In genomic region chr1:202304370-202304769, GRCh38 we compare ENCODE assay signal across 29 cellular contexts. TPM values are rescaled to one million over a fixed set of nuclear protein-coding genes. Genes with fewer than 3 reads are reported as not detected.
DNase-seq lines count a peak whose midpoint lies in the region; ATAC-seq, FAIRE-seq and TF ChIP-seq lines count a peak whose summit lies in the region.
"Had no signal": no experiment of that assay in that cellular context is flagged by ENCODE, and none has a peak within 500 bp of the region (broad histone marks: within the 10 kb centered on the region; RNA-seq: fewer than 3 reads in every experiment).

No MANE protein-coding gene starts in this region.

- TF ChIP-seq EP300 in HepG2 (IDR thresholded peaks at IDR 0.05; ENCODE audit: low read depth in 2 of 2, low read length in 2 of 2) (no peak), HepG2 (CRISPR knock-in tag; IDR thresholded peaks at IDR 0.05; ENCODE audit: borderline replicate concordance) (no peak)

- no peak for TF ChIP-seq CTCF in HepG2 (CRISPR knock-in tag; IDR thresholded peaks at IDR 0.05)
- no peak for TF ChIP-seq CTCF in right lobe of liver (IDR thresholded peaks at IDR 0.05)

- TF ChIP-seq RAD21 in HepG2 (CRISPR knock-in tag; IDR thresholded peaks at IDR 0.05) = no peak

- H3K4me2 ChIP-seq in HepG2 (ENCODE audit: low read depth, low read length) = no peak overlapping the region

- H4K20me1 ChIP-seq in HepG2 (ENCODE audit: insufficient read depth, low read length) = no peaks in the 10 kb centered on the region

- BruUV-seq in HepG2 (replicated peaks; lab: Mats Ljungman, UMichigan) = no TSS peak

- TF ChIP-seq POLR2A in HepG2 (IDR thresholded peaks at IDR 0.05; ENCODE audit: insufficient read depth in 1 of 2, low read depth in 2 of 2, low read length in 2 of 2) (no peak), right lobe of liver (IDR thresholded peaks at IDR 0.05) (no peak), GM12892 (IDR thresholded peaks at IDR 0.05; ENCODE audit: low read depth, low read length) (no peak)

- in situ Hi-C loops in HepG2 (cut with HindIII; ENCODE audit: extremely low pct_ligation_motif_present, low pct_unique_long_range_greater_than_20kb) = no loop called here

- FAIRE-seq in HepG2 (lab: Jason Lieb, UNC) (no peak), GM12892 (lab: Jason Lieb, UNC) (no peak)
- FAIRE-seq: A204.1, frontal cortex, kidney had no signal

- H3K36me3 ChIP-seq in HepG2 (replicated peaks in 1 of 2; ENCODE audit: control insufficient read depth in 1 of 2, insufficient read depth in 2 of 2, low read length in 2 of 2) = no peaks in the 10 kb centered on the region
- H3K36me3 ChIP-seq in right lobe of liver = no peaks in the 10 kb centered on the region
- peaks cover 0 to 5% of the 10 kb centered on the region in 2 donors for H3K36me3 ChIP-seq in aorta (ENCODE audit: control insufficient read depth in 1 of 2, insufficient read depth in 2 of 2, low read length in 1 of 2)
- H3K36me3 ChIP-seq: colonic mucosa, esophagus squamous epithelium had no signal

- no peak overlapping the region for H3K9ac ChIP-seq in HepG2 (ENCODE audit: insufficient read depth, low read depth, low read length)

- no peaks in the 10 kb centered on the region for H3K79me2 ChIP-seq in HepG2 (ENCODE audit: insufficient read depth, low read length)

- 24% methylated on average over 9 of the region's 9 CpGs for WGBS in HepG2 (ENCODE audit: low lambda C conversion rate)
- WGBS in right lobe of liver (ENCODE audit: insufficient coverage, low coverage, low lambda C conversion rate, missing lambda C conversion rate) = 78% methylated on average over 8 of the region's 9 CpGs
- 60% methylated on average over 9 of the region's 9 CpGs for WGBS in right cardiac atrium
- WGBS in aorta, 2 donors = 5 to 8% methylated on average over 7 to 9 of the region's 9 CpGs

- intact Hi-C loops in HepG2 (cut with micrococcal nuclease; ENCODE audit: unreplicated experiment) (no loop called here), right lobe of liver (cut with DNase I) (no loop called here), right cardiac atrium (cut with DNase I) (no loop called here), aorta (cut with DNase I) (no loop called here)

- H3K4me3 ChIP-seq in HepG2 (replicated peaks in 1 of 3; ENCODE audit: insufficient read depth in 1 of 3, low read depth in 2 of 3, low read length in 3 of 3) (no peak overlapping the region), right lobe of liver (no peak overlapping the region), right cardiac atrium (ENCODE audit: low read length) (no peak overlapping the region), aorta (ENCODE audit: low read length in 2 of 2) (no peak overlapping the region)
- H3K4me3 ChIP-seq: body of pancreas, colonic mucosa, esophagus squamous epithelium, lung, psoas muscle, skin epidermis had no signal

- ATAC-seq in HepG2 = peak; percentile 24; the same call in 1 of the 3 replicates
- ATAC-seq in right lobe of liver = no peak
- peak; percentile 49 to 70 for ATAC-seq in right cardiac atrium
- peak; percentile 30 for ATAC-seq in aorta (ENCODE audit: low FRiP score)
- ATAC-seq: activated CD8-positive, alpha-beta T cell treated with anti-CD3 and anti-CD28 coated beads for 36 hours; body of pancreas; HCT116 had no signal

- DNase-seq in HepG2 (ENCODE audit: low spot score) (no peak), right lobe of liver (no peak), cerebellum (ENCODE audit: low spot score) (peak; percentile 27), right cardiac atrium (peak; percentile 45 to 84 (median 80)), aorta (peak; percentile 78 to 84), SIG-M5 (lab: John Stamatoyannopoulos, UW) (no peak), GM12892 (ENCODE audit: insufficient read length) (no peak)
- DNase-seq in stimulated activated CD4-positive, alpha-beta T cell treated with anti-CD3 and anti-CD28 coated beads, Interleukin-1b, Interleukin-23, amount 100 ng/mL, for 48 hours = no peak
- DNase-seq: activated CD4-positive, CD25-positive, alpha-beta regulatory T cell treated with anti-CD3 and anti-CD28 coated beads, Interleukin-2, amount 50 U/mL, for 72 hours; activated CD8-positive, alpha-beta T cell treated with anti-CD3 and anti-CD28 coated beads for 36 hours; activated effector memory CD4-positive, alpha-beta T cell treated with anti-CD3 and anti-CD28 coated beads, Interleukin-2, amount 50 U/mL, for 16 hours; activated naive CD8-positive, alpha-beta T cell treated with anti-CD3 and anti-CD28 coated beads, Interleukin-2, amount 10 ng/mL, durations not matched to agents 7 days and 5 days; activated T-cell treated with anti-CD3 and anti-CD28 coated beads for 4 hours; AML-193; body of pancreas; Caco-2; colonic mucosa; endodermal cell; esophagus squamous epithelium; kidney; NCI-H187; NCI-H226; NCI-H82; psoas muscle had no signal

- H3K27me3 ChIP-seq in HepG2 (ENCODE audit: control insufficient read depth in 1 of 2, insufficient read depth in 2 of 2, low read length in 2 of 2) = peaks cover 3 to 85% of the 10 kb centered on the region in 2 experiments; a peak in 4 of 5 replicates
- no peaks in the 10 kb centered on the region for H3K27me3 ChIP-seq in right lobe of liver
- H3K27me3 ChIP-seq in right cardiac atrium (ENCODE audit: control insufficient read depth, insufficient read depth) = no peaks in the 10 kb centered on the region
- no peaks in the 10 kb centered on the region for H3K27me3 ChIP-seq in aorta (ENCODE audit: control insufficient read depth in 1 of 2, insufficient read depth in 2 of 2, low read length in 1 of 2)
- H3K27me3 ChIP-seq: body of pancreas, colonic mucosa had no signal

- H3K9me3 ChIP-seq in HepG2 (ENCODE audit: low read length) (no peaks in the 10 kb centered on the region), right lobe of liver (no peaks in the 10 kb centered on the region), right cardiac atrium (ENCODE audit: control insufficient read depth, low read length) (no peaks in the 10 kb centered on the region), aorta (ENCODE audit: control insufficient read depth, low read length) (no peaks in the 10 kb centered on the region)
- H3K9me3 ChIP-seq: body of pancreas, Caco-2, colonic mucosa, esophagus squamous epithelium, psoas muscle had no signal

- no peak overlapping the region for H2AFZ ChIP-seq in HepG2 (ENCODE audit: low read length)

- CTCF ChIA-PET in HepG2 (lab: Yijun Ruan, JAX; ENCODE audit: low intra/inter-chr PET ratio, low total read pairs) = no interaction called here

- POLR2A ChIA-PET in HepG2 (lab: Yijun Ruan, JAX) = no interaction called here

- H3K4me1 ChIP-seq in HepG2 (ENCODE audit: insufficient read depth, low read length) (peaks cover 12% of the 10 kb centered on the region; the same call in 1 of the 2 replicates), right lobe of liver (no peaks in the 10 kb centered on the region), right cardiac atrium (ENCODE audit: control insufficient read depth, insufficient read depth, low read length) (peaks cover 3% of the 10 kb centered on the region), aorta (ENCODE audit: control insufficient read depth in 1 of 2, insufficient read depth in 2 of 2, low read length in 2 of 2) (no peaks in the 10 kb centered on the region)
- H3K4me1 ChIP-seq: body of pancreas, Caco-2, colonic mucosa, esophagus squamous epithelium, psoas muscle had no signal

- H3K27ac ChIP-seq in HepG2 (ENCODE audit: extremely low read length, insufficient read depth, low read length) (no peak overlapping the region), right lobe of liver (no peak overlapping the region), right cardiac atrium (ENCODE audit: low read length) (no peak overlapping the region), aorta (ENCODE audit: low read depth in 1 of 2, low read length in 2 of 2) (peak overlapping the region in 1 of 2 donors; percentile 23)
- H3K27ac ChIP-seq: body of pancreas, colonic mucosa, esophagus squamous epithelium, psoas muscle, skin epidermis had no signal

RNA-seq across cellular contexts. Expression of gene UBE2T, which starts 37.4 kb away (rescaled TPM):
- total RNA-seq in HepG2 (2016; rRNA removed; fragmentation: Illumina TruSeq; extraction: Trizol) (95.2 and 130 TPM in 2 replicates), right lobe of liver (1 to 10 TPM in 3 of 6 experiments, under 1 TPM in 3; 0.53 to 9.1 (median 1.1) TPM), cerebellum (20.1 TPM), right cardiac atrium (10 to 100 TPM in 1 of 4 donors, 1 to 10 TPM in 3; 5.1 to 12.1 (median 8.1) TPM), aorta (1 to 10 TPM in 1 of 2 donors, under 1 TPM in 1; 0.75 to 1.0 TPM)
- total RNA-seq in HepG2 (2016; cell fraction: cytosol; rRNA removed; fragmentation: Illumina TruSeq; extraction: Trizol; ENCODE audit: low read depth) = 21.5 and 22.7 TPM in 2 replicates
- total RNA-seq in HepG2 (2016; cell fraction: insoluble cytoplasmic fraction; rRNA removed; fragmentation: Illumina TruSeq; extraction: Trizol) = 93.0 and 140 TPM in 2 replicates
- 21.2 and 24.3 TPM in 2 replicates for total RNA-seq in HepG2 (2016; cell fraction: membrane; rRNA removed; fragmentation: Illumina TruSeq; extraction: Trizol)
- total RNA-seq in HepG2 (2016; cell fraction: nucleus; rRNA removed; fragmentation: Illumina TruSeq; extraction: Trizol) = 34.3 and 34.5 TPM in 2 replicates
- polyA plus RNA-seq in HepG2 (2011; rRNA removed) (58.9 and 80.8 TPM in 2 replicates), right cardiac atrium (16.1 TPM), aorta (1 to 10 TPM; 1.8 to 3.5 TPM)
- polyA plus RNA-seq in HepG2 (2011; cell fraction: cytosol; rRNA removed) = 53.2 and 54.1 TPM in 2 replicates
- polyA plus RNA-seq in HepG2 (2011; cell fraction: nucleus; rRNA removed) = 16.3 and 20.2 TPM in 2 replicates
- polyA plus RNA-seq in HepG2 (2012) = 20.4 and 35.6 TPM in 2 replicates
- polyA plus RNA-seq in HepG2 (2016; cell fraction: cytosol; fragmentation: Illumina TruSeq; extraction: Trizol; ENCODE audit: low read depth) = 9.6 and 10.6 TPM in 2 replicates
- polyA plus RNA-seq in HepG2 (2016; cell fraction: insoluble cytoplasmic fraction; fragmentation: Illumina TruSeq; extraction: Trizol; ENCODE audit: low read depth) = 120 and 134 TPM in 2 replicates
- polyA plus RNA-seq in HepG2 (2016; cell fraction: membrane; fragmentation: Illumina TruSeq; extraction: Trizol; ENCODE audit: low read depth) = 12.6 and 12.8 TPM in 2 replicates
- 45.5 and 48.6 TPM in 2 replicates for polyA plus RNA-seq in HepG2 (2016; cell fraction: nucleus; fragmentation: Illumina TruSeq; extraction: Trizol; ENCODE audit: insufficient read depth, low read depth)
- polyA minus RNA-seq in HepG2 (2011; rRNA and poly(A)+ RNA removed; ENCODE audit: low replicate concordance) = 39.5 and 179 TPM in 2 replicates
- polyA minus RNA-seq in HepG2 (2011; cell fraction: cytosol; rRNA and poly(A)+ RNA removed) = 18.0 and 21.6 TPM in 2 replicates
- polyA minus RNA-seq in HepG2 (2011; cell fraction: nucleus; rRNA and poly(A)+ RNA removed) = 13.1 and 18.2 TPM in 2 replicates
- 104 TPM for polyA plus RNA-seq in GM12892 (2012; ENCODE audit: missing spikeins)

RNA-seq across cellular contexts. Expression of gene PPP1R12B, which starts 44.1 kb away (rescaled TPM):
- 5.0 and 12.0 TPM in 2 replicates for total RNA-seq in HepG2 (2016; rRNA removed; fragmentation: Illumina TruSeq; extraction: Trizol)
- total RNA-seq in HepG2 (2016; cell fraction: cytosol; rRNA removed; fragmentation: Illumina TruSeq; extraction: Trizol; ENCODE audit: low read depth) = 7.8 and 10.3 TPM in 2 replicates
- 3.1 and 9.8 TPM in 2 replicates for total RNA-seq in HepG2 (2016; cell fraction: insoluble cytoplasmic fraction; rRNA removed; fragmentation: Illumina TruSeq; extraction: Trizol)
- total RNA-seq in HepG2 (2016; cell fraction: membrane; rRNA removed; fragmentation: Illumina TruSeq; extraction: Trizol) = 7.6 and 7.9 TPM in 2 replicates
- total RNA-seq in HepG2 (2016; cell fraction: nucleus; rRNA removed; fragmentation: Illumina TruSeq; extraction: Trizol) = 28.2 and 41.8 TPM in 2 replicates
- 12.0 and 13.6 TPM in 2 replicates for polyA plus RNA-seq in HepG2 (2011; rRNA removed)
- 4.7 and 6.2 TPM in 2 replicates for polyA plus RNA-seq in HepG2 (2011; cell fraction: cytosol; rRNA removed)
- polyA plus RNA-seq in HepG2 (2011; cell fraction: nucleus; rRNA removed) = 46.0 and 60.3 TPM in 2 replicates
- 2.4 and 3.9 TPM in 2 replicates for polyA plus RNA-seq in HepG2 (2012)
- polyA plus RNA-seq in HepG2 (2016; cell fraction: cytosol; fragmentation: Illumina TruSeq; extraction: Trizol; ENCODE audit: low read depth) = 0.12 and 0.15 TPM in 2 replicates
- 1.2 and 2.0 TPM in 2 replicates for polyA plus RNA-seq in HepG2 (2016; cell fraction: insoluble cytoplasmic fraction; fragmentation: Illumina TruSeq; extraction: Trizol; ENCODE audit: low read depth)
- polyA plus RNA-seq in HepG2 (2016; cell fraction: membrane; fragmentation: Illumina TruSeq; extraction: Trizol; ENCODE audit: low read depth) = 0.31 and 0.49 TPM in 2 replicates
- polyA plus RNA-seq in HepG2 (2016; cell fraction: nucleus; fragmentation: Illumina TruSeq; extraction: Trizol; ENCODE audit: insufficient read depth, low read depth) = 9.7 and 12.2 TPM in 2 replicates
- 84.7 and 179 TPM in 2 replicates for polyA minus RNA-seq in HepG2 (2011; rRNA and poly(A)+ RNA removed; ENCODE audit: low replicate concordance)
- polyA minus RNA-seq in HepG2 (2011; cell fraction: cytosol; rRNA and poly(A)+ RNA removed) = 4.5 and 9.7 TPM in 2 replicates
- 97.5 and 109 TPM in 2 replicates for polyA minus RNA-seq in HepG2 (2011; cell fraction: nucleus; rRNA and poly(A)+ RNA removed)
- total RNA-seq in right lobe of liver = 10 to 100 TPM; 13.7 to 22.2 (median 16.6) TPM
- 56.8 TPM for total RNA-seq in cerebellum
- 100 to 1,000 TPM; 574 to 741 (median 606) TPM for total RNA-seq in right cardiac atrium
- polyA plus RNA-seq in right cardiac atrium = 182 TPM
- 1,000 to 10,000 TPM in 1 of 2 donors, 100 to 1,000 TPM in 1; 595 to 1,102 TPM for total RNA-seq in aorta
- polyA plus RNA-seq in aorta = 100 to 1,000 TPM; 102 to 197 TPM
- 2.8 TPM for polyA plus RNA-seq in GM12892 (2012; ENCODE audit: missing spikeins)

Comparison
In these comparisons a context has a peak if more than half of its experiments do, and no peak if none do; other contexts are left out.
1. ATAC-seq: peak in HepG2 (single experiment), right cardiac atrium (2 of 2) and aorta (single experiment); none in right lobe of liver (0 of 4).
2. DNase-seq: peak in cerebellum (single experiment), right cardiac atrium (3 of 3) and aorta (2 of 2); none in HepG2 (single experiment), right lobe of liver (0 of 3), SIG-M5 (single experiment), stimulated activated CD4-positive, alpha-beta T cell treated with anti-CD3 and anti-CD28 coated beads, Interleukin-1b, Interleukin-23, amount 100 ng/mL, for 48 hours (single experiment) and GM12892 (single experiment).